Comparison of ENCODE assay signal across 8 cellular contexts in the genomic region with DNA sequence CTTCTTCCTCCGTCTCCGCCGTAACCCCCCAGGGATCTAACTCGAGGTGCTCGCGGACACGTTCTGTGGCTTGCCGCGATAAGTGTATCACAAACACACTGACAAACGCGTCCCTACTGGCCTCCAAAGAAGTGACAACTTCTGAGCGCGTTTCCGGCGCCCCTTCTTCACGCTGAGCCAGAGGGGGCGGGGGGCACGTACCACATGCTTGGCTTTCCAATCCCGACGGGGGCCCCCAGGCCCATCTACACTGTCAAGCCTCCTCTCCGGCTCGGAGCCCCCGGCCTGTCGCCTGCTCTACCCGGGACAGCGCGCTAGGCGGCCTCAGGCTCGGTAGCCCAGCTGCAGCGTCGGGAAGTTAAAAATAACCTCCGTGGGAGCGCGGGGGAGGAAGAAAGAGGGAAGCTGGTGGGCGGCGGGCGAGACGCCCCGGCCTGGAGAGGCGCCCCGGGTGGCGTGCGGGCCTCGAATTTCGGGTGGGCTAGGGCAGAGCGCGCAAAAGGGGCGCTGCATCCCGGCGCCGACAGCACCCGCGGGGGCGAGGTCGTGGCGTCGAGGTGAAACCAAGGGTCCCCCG.
A peak's percentile ranks its signal among the peaks of the same experiment; 100 is the strongest.
DNase-seq lines count a peak whose midpoint lies in the region; ATAC-seq and TF ChIP-seq lines count a peak whose summit lies in the region.

No MANE protein-coding gene starts in this region.

- DNase-seq in GM12864 (ENCODE audit: low read depth), result no peak
- peak; percentile 74 for DNase-seq in RWPE2 (ENCODE audit: low spot score)
- DNase-seq in astrocyte of the hippocampus (ENCODE audit: low read depth, low spot score), result peak; percentile 73
- DNase-seq in stimulated activated CD4-positive, alpha-beta T cell treated with anti-CD3 and anti-CD28 coated beads, Interleukin-12 subunit alpha, Interleukin-12 subunit beta, amount 100 ng/mL, for 4 hours, result peak; percentile 42
- DNase-seq in hippocampal formation (lab: John Stamatoyannopoulos, UW), result no peak

- H3K9ac ChIP-seq in iPS-18a (ENCODE audit: low read length), result no peak overlapping the region

- H3K27ac ChIP-seq in RWPE2 (ENCODE audit: poor library complexity, severe bottlenecking), result peak overlapping the region; percentile 84
- H3K27ac ChIP-seq in iPS-18a (ENCODE audit: low read length), result no peak overlapping the region

- TF ChIP-seq CTCF in GM12864 (IDR thresholded peaks at IDR 0.05; ENCODE audit: low read depth, low read length, missing control alignments) (no peak), RWPE2 (IDR thresholded peaks at IDR 0.05; ENCODE audit: poor library complexity, severe bottlenecking) (no peak)

- H3K4me1 ChIP-seq in RWPE2 (ENCODE audit: insufficient read depth, poor library complexity, severe bottlenecking) (no peaks in the 10 kb centered on the region), iPS-18a (ENCODE audit: control insufficient read depth, low read depth, low read length) (peaks cover 6% of the 10 kb centered on the region)

- peak; percentile 16 for ATAC-seq in HG02884 (IDR thresholded peaks at IDR 0.05; ENCODE audit: unreplicated experiment)
- ATAC-seq in RWPE2 (ENCODE audit: low read depth), result 0 out of 3 replicates have a peak, but pooled peaks have one; percentile 5
- no peak for ATAC-seq in GM19328 (IDR thresholded peaks at IDR 0.05; ENCODE audit: unreplicated experiment)

- H3K27me3 ChIP-seq in RWPE2 (ENCODE audit: insufficient read depth, poor library complexity, severe bottlenecking), result no peaks in the 10 kb centered on the region
- peaks cover 55% of the 10 kb centered on the region for H3K27me3 ChIP-seq in iPS-18a (ENCODE audit: control insufficient read depth, insufficient read depth, low read length)

- H3K4me3 ChIP-seq in GM12864 (ENCODE audit: low read depth, low read length), result peak overlapping the region; percentile 72
- H3K4me3 ChIP-seq in RWPE2 (ENCODE audit: severe bottlenecking), result peak overlapping the region; percentile 49
- peak overlapping the region; percentile 70 for H3K4me3 ChIP-seq in iPS-18a (ENCODE audit: low read length)

- H3K36me3 ChIP-seq in RWPE2 (ENCODE audit: low read depth) (peaks cover 13% of the 10 kb centered on the region), iPS-18a (ENCODE audit: control insufficient read depth, low read depth, low read length) (no peaks in the 10 kb centered on the region)

- H3K9me3 ChIP-seq in RWPE2 (ENCODE audit: severe bottlenecking) (no peaks in the 10 kb centered on the region), iPS-18a (ENCODE audit: control insufficient read depth, low read depth, low read length) (no peaks in the 10 kb centered on the region)

Comparison
In these comparisons a context has a peak if more than half of its experiments do, and no peak if none do; other contexts are left out.
1. DNase-seq: peak in RWPE2 (single experiment), astrocyte of the hippocampus (single experiment) and stimulated activated CD4-positive, alpha-beta T cell treated with anti-CD3 and anti-CD28 coated beads, Interleukin-12 subunit alpha, Interleukin-12 subunit beta, amount 100 ng/mL, for 4 hours (single experiment); none in GM12864 (single experiment) and hippocampal formation (0 of 2).
2. Peak in every context shown above with its lines, with median percentiles within 50 percentile points of each other: H3K4me3 ChIP-seq.